In the genomic region with DNA sequence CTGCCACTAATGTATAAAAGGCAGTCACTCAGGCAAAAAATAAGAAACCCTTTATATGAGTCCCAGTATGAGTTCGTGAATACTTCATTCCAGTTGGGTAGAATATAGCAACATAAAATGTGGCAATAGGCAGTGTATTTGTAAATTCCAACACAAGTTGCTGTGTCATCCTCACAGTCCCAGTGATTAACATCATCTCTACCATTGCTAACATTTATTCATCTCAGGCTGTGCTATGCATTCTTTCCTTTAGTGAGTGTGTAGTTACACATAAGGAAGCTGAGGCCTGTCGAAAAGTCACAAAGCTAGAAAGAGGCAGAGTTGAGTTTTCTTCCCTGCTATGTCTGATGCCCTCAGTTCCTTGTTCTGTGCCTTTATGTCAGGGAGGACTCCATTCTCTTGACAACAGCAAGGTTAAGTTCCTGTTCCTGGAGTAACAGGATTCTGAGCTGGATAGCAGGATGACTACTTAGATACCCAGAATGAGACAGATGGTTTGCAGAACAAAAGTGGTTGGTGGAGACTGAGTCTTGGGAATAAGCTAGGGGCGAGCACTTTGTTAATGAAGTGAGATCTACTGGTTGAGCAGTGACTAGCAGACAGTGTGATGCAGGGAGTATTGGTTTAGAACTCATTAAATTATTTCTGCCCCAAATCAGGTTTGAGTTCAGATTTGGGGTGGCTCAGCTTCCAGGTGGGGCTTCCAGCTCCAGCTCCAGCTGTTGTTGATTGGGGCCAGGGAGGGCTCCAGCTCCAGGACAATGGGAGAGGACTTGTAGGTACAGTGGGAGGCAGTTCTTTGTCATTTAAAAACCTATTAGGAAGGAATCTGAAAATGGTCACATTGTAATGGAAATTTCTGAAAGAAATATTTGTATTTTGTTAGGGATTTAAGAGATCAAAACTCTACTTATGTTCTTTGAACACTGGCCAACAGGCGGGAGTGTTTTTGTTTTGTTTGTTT, we compare ENCODE assay signal across 8 cellular contexts.
DNase-seq lines count a peak whose midpoint lies in the region; ATAC-seq and TF ChIP-seq lines count a peak whose summit lies in the region.

No MANE protein-coding gene starts in this region.

- no peak for TF ChIP-seq POLR2A in suprapubic skin (IDR thresholded peaks at IDR 0.05)

- H4K20me1 ChIP-seq in hepatocyte (ENCODE audit: insufficient read depth, poor library complexity, severe bottlenecking), result no peaks in the 10 kb centered on the region

- H3K9me3 ChIP-seq in hepatocyte (ENCODE audit: low read depth) (no peaks in the 10 kb centered on the region), suprapubic skin (no peaks in the 10 kb centered on the region), mucosa of descending colon (no peaks in the 10 kb centered on the region)

- peaks cover 52% of the 10 kb centered on the region for H3K4me1 ChIP-seq in hepatocyte (ENCODE audit: insufficient read depth)
- peaks cover 71% of the 10 kb centered on the region for H3K4me1 ChIP-seq in suprapubic skin
- peaks cover 39% of the 10 kb centered on the region for H3K4me1 ChIP-seq in mucosa of descending colon (ENCODE audit: low read depth)

- no peak overlapping the region for H3K4me3 ChIP-seq in hepatocyte
- no peak overlapping the region for H3K4me3 ChIP-seq in suprapubic skin
- H3K4me3 ChIP-seq in mucosa of descending colon, result no peak overlapping the region

- H2AFZ ChIP-seq in hepatocyte, result no peak overlapping the region

- intact Hi-C loops in activated CD4-positive, alpha-beta T cell treated with anti-CD3 and anti-CD28 coated beads, Interleukin-2, amount 10 ng/mL, durations not matched to agents 24 days and 14 days (cut with micrococcal nuclease), result loop anchor here (5.0 kb wide), 1 partner anchor 99 kb away; a partner anchor contains a TSS
- intact Hi-C loops in activated T-helper 2 cell treated with anti-CD3 and anti-CD28 coated beads, Interferon-gamma antibody, Interleukin-2, Interleukin-4, amounts not matched to agents 10 μg/mL and 5 μg/mL and 100 μg/mL, durations not matched to agents 14 hours and 24 hours and 36 hours (cut with micrococcal nuclease), result loop anchor here (10.0 kb wide), 2 partner anchors 51 to 459 kb away; no protein-coding TSS in a partner anchor
- intact Hi-C loops in mucosa of descending colon (cut with DNase I, micrococcal nuclease), result no loop called here

- H3K36me3 ChIP-seq in hepatocyte (replicated peaks; ENCODE audit: insufficient read depth, low read depth) (no peaks in the 10 kb centered on the region), suprapubic skin (no peaks in the 10 kb centered on the region), mucosa of descending colon (ENCODE audit: low read depth) (no peaks in the 10 kb centered on the region)

- H3K79me2 ChIP-seq in hepatocyte, result peaks cover 88% of the 10 kb centered on the region

- no peak for TF ChIP-seq EP300 in suprapubic skin (IDR thresholded peaks at IDR 0.05)

- H3K27ac Mint-ChIP-seq in activated CD4-positive, alpha-beta T cell treated with anti-CD3 and anti-CD28 coated beads, Interleukin-2, amount 10 ng/mL, durations not matched to agents 24 days and 14 days, result peak overlapping the region; percentile 11
- H3K27ac Mint-ChIP-seq in activated T-helper 2 cell treated with anti-CD3 and anti-CD28 coated beads, Interferon-gamma antibody, Interleukin-2, Interleukin-4, amounts not matched to agents 10 μg/mL and 5 μg/mL and 100 μg/mL, durations not matched to agents 14 hours and 24 hours and 36 hours, result peak overlapping the region; percentile 1

- H3K4me3 Mint-ChIP-seq in activated CD4-positive, alpha-beta T cell treated with anti-CD3 and anti-CD28 coated beads, Interleukin-2, amount 10 ng/mL, durations not matched to agents 24 days and 14 days, result no peak overlapping the region
- H3K4me3 Mint-ChIP-seq in activated T-helper 2 cell treated with anti-CD3 and anti-CD28 coated beads, Interferon-gamma antibody, Interleukin-2, Interleukin-4, amounts not matched to agents 10 μg/mL and 5 μg/mL and 100 μg/mL, durations not matched to agents 14 hours and 24 hours and 36 hours (ENCODE audit: low read depth), result no peak overlapping the region

- no peak for DNase-seq in activated CD4-positive, alpha-beta T cell treated with anti-CD3 and anti-CD28 coated beads, Interleukin-2, amount 10 ng/mL, durations not matched to agents 24 days and 14 days
- no peak for DNase-seq in activated CD4-positive, alpha-beta T cell treated with anti-CD3 and anti-CD28 coated beads for 48 hours
- DNase-seq in activated T-helper 2 cell treated with anti-CD3 and anti-CD28 coated beads, Interferon-gamma antibody, Interleukin-2, Interleukin-4, amounts not matched to agents 10 μg/mL and 5 μg/mL and 100 μg/mL, durations not matched to agents 14 hours and 24 hours and 36 hours (ENCODE audit: low spot score), result no peak
- DNase-seq in hepatocyte (ENCODE audit: low spot score) (no peak), suprapubic skin (ENCODE audit: low spot score in 2 of 2) (no peak), mucosa of descending colon (no peak), NCI-H345 treated with DMSO at 0.1 percent for 48 hours (lab: John Stamatoyannopoulos, UW; ENCODE audit: unreplicated experiment) (no peak)

- no peak for TF ChIP-seq CTCF in hepatocyte (IDR thresholded peaks at IDR 0.05; ENCODE audit: poor library complexity)
- no peak for TF ChIP-seq CTCF in suprapubic skin (IDR thresholded peaks at IDR 0.05)
- no peak for TF ChIP-seq CTCF in mucosa of descending colon (IDR thresholded peaks at IDR 0.05)

- H3K9me3 Mint-ChIP-seq in activated CD4-positive, alpha-beta T cell treated with anti-CD3 and anti-CD28 coated beads, Interleukin-2, amount 10 ng/mL, durations not matched to agents 24 days and 14 days, result no peaks in the 10 kb centered on the region
- H3K9me3 Mint-ChIP-seq in activated T-helper 2 cell treated with anti-CD3 and anti-CD28 coated beads, Interferon-gamma antibody, Interleukin-2, Interleukin-4, amounts not matched to agents 10 μg/mL and 5 μg/mL and 100 μg/mL, durations not matched to agents 14 hours and 24 hours and 36 hours, result no peaks in the 10 kb centered on the region

- no peaks in the 10 kb centered on the region for H3K9me2 ChIP-seq in hepatocyte (replicated peaks; ENCODE audit: insufficient read depth)

- peaks cover 57% of the 10 kb centered on the region for H3K4me1 Mint-ChIP-seq in activated CD4-positive, alpha-beta T cell treated with anti-CD3 and anti-CD28 coated beads, Interleukin-2, amount 10 ng/mL, durations not matched to agents 24 days and 14 days
- H3K4me1 Mint-ChIP-seq in activated T-helper 2 cell treated with anti-CD3 and anti-CD28 coated beads, Interferon-gamma antibody, Interleukin-2, Interleukin-4, amounts not matched to agents 10 μg/mL and 5 μg/mL and 100 μg/mL, durations not matched to agents 14 hours and 24 hours and 36 hours (ENCODE audit: low read depth), result peaks cover 61% of the 10 kb centered on the region

- H3K4me2 ChIP-seq in hepatocyte, result no peak overlapping the region

- H3K27ac ChIP-seq in hepatocyte (peak overlapping the region; percentile 49), suprapubic skin (peak overlapping the region; percentile 39)

- H3K27me3 Mint-ChIP-seq in activated CD4-positive, alpha-beta T cell treated with anti-CD3 and anti-CD28 coated beads, Interleukin-2, amount 10 ng/mL, durations not matched to agents 24 days and 14 days, result no peaks in the 10 kb centered on the region
- no peaks in the 10 kb centered on the region for H3K27me3 Mint-ChIP-seq in activated T-helper 2 cell treated with anti-CD3 and anti-CD28 coated beads, Interferon-gamma antibody, Interleukin-2, Interleukin-4, amounts not matched to agents 10 μg/mL and 5 μg/mL and 100 μg/mL, durations not matched to agents 14 hours and 24 hours and 36 hours (ENCODE audit: low read depth)

- H3K27me3 ChIP-seq in hepatocyte (no peaks in the 10 kb centered on the region), suprapubic skin (no peaks in the 10 kb centered on the region)

- H3K36me3 Mint-ChIP-seq in activated CD4-positive, alpha-beta T cell treated with anti-CD3 and anti-CD28 coated beads, Interleukin-2, amount 10 ng/mL, durations not matched to agents 24 days and 14 days (ENCODE audit: low read depth), result peaks cover 13% of the 10 kb centered on the region
- H3K36me3 Mint-ChIP-seq in activated T-helper 2 cell treated with anti-CD3 and anti-CD28 coated beads, Interferon-gamma antibody, Interleukin-2, Interleukin-4, amounts not matched to agents 10 μg/mL and 5 μg/mL and 100 μg/mL, durations not matched to agents 14 hours and 24 hours and 36 hours (ENCODE audit: low read depth), result peaks cover 25% of the 10 kb centered on the region

- ATAC-seq in mucosa of descending colon, result no peak
- no peak for ATAC-seq in HG02970 (IDR thresholded peaks at IDR 0.05; ENCODE audit: low FRiP score, unreplicated experiment)

- 93% methylated on average over 4 of the region's 4 CpGs for WGBS in hepatocyte (ENCODE audit: low lambda C conversion rate, missing lambda C conversion rate)
- WGBS in suprapubic skin, result 77% methylated on average over 4 of the region's 4 CpGs

Comparison
In these comparisons a context has a peak if more than half of its experiments do, and no peak if none do; other contexts are left out.
1. intact Hi-C loops: an anchor here in activated CD4-positive, alpha-beta T cell treated with anti-CD3 and anti-CD28 coated beads, Interleukin-2, amount 10 ng/mL, durations not matched to agents 24 days and 14 days (5.0 kb wide) and activated T-helper 2 cell treated with anti-CD3 and anti-CD28 coated beads, Interferon-gamma antibody, Interleukin-2, Interleukin-4, amounts not matched to agents 10 μg/mL and 5 μg/mL and 100 μg/mL, durations not matched to agents 14 hours and 24 hours and 36 hours (10.0 kb wide); none called in mucosa of descending colon.